Comparison of ENCODE assay signal across 41 cellular contexts in the genomic region with DNA sequence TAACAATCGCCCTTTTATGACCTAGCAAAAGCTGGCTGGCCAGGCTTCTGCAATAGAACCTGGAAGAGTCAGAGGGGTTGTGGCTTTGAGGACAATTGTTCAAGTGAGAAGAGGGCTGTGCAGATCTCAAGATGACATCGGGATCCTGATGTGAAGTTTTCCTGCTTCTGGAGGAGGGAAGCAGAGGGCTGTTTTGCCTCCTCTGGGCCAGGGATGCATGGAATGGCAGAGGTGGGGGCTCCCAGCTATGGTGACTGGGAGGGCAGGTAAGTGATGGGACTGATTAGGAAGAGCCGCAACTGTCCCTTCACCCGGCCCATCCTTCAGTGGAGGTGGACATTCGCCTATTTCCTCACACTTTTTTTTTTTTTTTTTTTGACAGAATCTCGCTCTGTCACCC. TPM values are rescaled to one million over a fixed set of nuclear protein-coding genes. Genes with fewer than 3 reads are reported as not detected.
"Had no signal": no experiment of that assay in that cellular context is flagged by ENCODE, and none has a peak within 500 bp of the region (broad histone marks: within the 10 kb centered on the region; RNA-seq: fewer than 3 reads in every experiment).

No MANE protein-coding gene starts in this region.

- H3K9me3 ChIP-seq: adrenal gland, body of pancreas, breast epithelium, MG63, Peyer's patch had no signal

- H3K27ac ChIP-seq: adrenal gland, body of pancreas, breast epithelium, Peyer's patch, VCaP had no signal

- H3K36me3 Mint-ChIP-seq: activated CD4-positive, alpha-beta memory T cell treated with anti-CD3 and anti-CD28 coated beads for 36 hours; activated naive CD4-positive, alpha-beta T cell treated with anti-CD3 and anti-CD28 coated beads, Interleukin-2, amount 50 U/mL, for 72 hours had no signal

- H3K27me3 ChIP-seq: adrenal gland, body of pancreas, Peyer's patch had no signal

- H3K9me3 Mint-ChIP-seq: activated B cell treated with CpG ODN at 0.5 μM for 24 hours; activated CD4-positive, alpha-beta memory T cell treated with anti-CD3 and anti-CD28 coated beads for 36 hours; activated naive CD4-positive, alpha-beta T cell treated with anti-CD3 and anti-CD28 coated beads for 36 hours; activated naive CD4-positive, alpha-beta T cell treated with anti-CD3 and anti-CD28 coated beads, Interleukin-2, amount 50 U/mL, for 72 hours; activated T-cell treated with anti-CD3 and anti-CD28 coated beads, Interleukin-2, amount 50 U/mL, for 4 hours; activated T-helper 1 cell treated with anti-CD3 and anti-CD28 coated beads, Interleukin-12 subunit alpha, Interleukin-12 subunit beta, Interleukin-2, Interleukin-4 antibody, amounts not matched to agents 30 ng/mL and 10 ng/mL and 1 ng/mL, durations not matched to agents 14 hours and 24 hours and 36 hours had no signal

- DNase-seq: activated B cell treated with CpG ODN at 0.5 μM for 24 hours; activated CD4-positive, alpha-beta memory T cell treated with anti-CD3 and anti-CD28 coated beads for 36 hours; activated CD4-positive, alpha-beta T cell treated with anti-CD3 and anti-CD28 coated beads for 4 hours; activated CD4-positive, alpha-beta T cell treated with anti-CD3 and anti-CD28 coated beads, Interleukin-2, amount 50 U/mL, for 1 hour; activated CD4-positive, CD25-positive, alpha-beta regulatory T cell treated with anti-CD3 and anti-CD28 coated beads, Interleukin-2, amount 50 U/mL, for 72 hours; activated CD8-positive, alpha-beta memory T cell treated with anti-CD3 and anti-CD28 coated beads, Interleukin-2, amount 50 U/mL, for 4 hours; activated gamma-delta T cell treated with Interleukin-2 at 50 U/mL for 16 hours; activated naive CD4-positive, alpha-beta T cell treated with anti-CD3 and anti-CD28 coated beads for 36 hours; activated T-cell treated with anti-CD3 and anti-CD28 coated beads for 4 hours; activated T-cell treated with anti-CD3 and anti-CD28 coated beads, Interleukin-2, amount 50 U/mL, for 4 hours; body of pancreas; Kasumi-1; KG1; MG63; NCI-H1048; NCI-H1105 treated with DMSO at 0.1 percent for 48 hours; NCI-H1436; NCI-H1694; NCI-H1930; NCI-H2081 treated with DMSO at 0.1 percent for 48 hours; NCI-H345; NCI-H526; NCI-H748 treated with DMSO at 0.1 percent for 48 hours; NK-92 treated with Interleukin-12 subunit alpha and Interleukin-12 subunit beta, amount 100 ng/mL, for 24 hours; PC-3; RPMI8226; SIG-M5; SW 1271; T-helper 1 cell; T-helper 2 cell; T-helper 9 cell had no signal

- H3K27ac Mint-ChIP-seq: activated B cell treated with CpG ODN at 0.5 μM for 24 hours; activated CD4-positive, alpha-beta memory T cell treated with anti-CD3 and anti-CD28 coated beads for 36 hours; activated naive CD4-positive, alpha-beta T cell treated with anti-CD3 and anti-CD28 coated beads for 36 hours; activated naive CD4-positive, alpha-beta T cell treated with anti-CD3 and anti-CD28 coated beads, Interleukin-2, amount 50 U/mL, for 72 hours; activated T-helper 1 cell treated with anti-CD3 and anti-CD28 coated beads, Interleukin-12 subunit alpha, Interleukin-12 subunit beta, Interleukin-2, Interleukin-4 antibody, amounts not matched to agents 30 ng/mL and 10 ng/mL and 1 ng/mL, durations not matched to agents 14 hours and 24 hours and 36 hours had no signal

- H3K4me3 Mint-ChIP-seq: activated B cell treated with CpG ODN at 0.5 μM for 24 hours; activated CD4-positive, alpha-beta memory T cell treated with anti-CD3 and anti-CD28 coated beads for 36 hours; activated naive CD4-positive, alpha-beta T cell treated with anti-CD3 and anti-CD28 coated beads for 36 hours; activated T-cell treated with anti-CD3 and anti-CD28 coated beads, Interleukin-2, amount 50 U/mL, for 4 hours; activated T-helper 1 cell treated with anti-CD3 and anti-CD28 coated beads, Interleukin-12 subunit alpha, Interleukin-12 subunit beta, Interleukin-2, Interleukin-4 antibody, amounts not matched to agents 30 ng/mL and 10 ng/mL and 1 ng/mL, durations not matched to agents 14 hours and 24 hours and 36 hours had no signal

- H3K36me3 ChIP-seq: adrenal gland, breast epithelium, MG63, Peyer's patch had no signal

- H3K4me3 ChIP-seq: adrenal gland, body of pancreas, breast epithelium, MG63, Peyer's patch had no signal

- H3K4me1 ChIP-seq: adrenal gland, body of pancreas, breast epithelium, Peyer's patch had no signal

- FAIRE-seq: astrocyte had no signal

- ATAC-seq: activated naive CD4-positive, alpha-beta T cell treated with anti-CD3 and anti-CD28 coated beads, Interleukin-2, amount 50 U/mL, for 72 hours; activated T-cell treated with anti-CD3 and anti-CD28 coated beads, Interleukin-2, amount 50 U/mL, for 4 hours; body of pancreas; PC-3; Right ventricle myocardium inferior had no signal

RNA-seq across cellular contexts. Expression of gene NNAT, which starts 50.0 kb away (rescaled TPM):
- total RNA-seq: NCI-H460, PC-3, Peyer's patch, SK-MEL-5 had no signal
